In genomic region chr20:5315807-5316187, GRCh38 we compare ENCODE assay signal across 27 cellular contexts. TPM values are rescaled to one million over a fixed set of nuclear protein-coding genes. Genes with fewer than 3 reads are reported as not detected.
DNase-seq lines count a peak whose midpoint lies in the region; ATAC-seq, FAIRE-seq and TF ChIP-seq lines count a peak whose summit lies in the region.
"Had no signal": no experiment of that assay in that cellular context is flagged by ENCODE, and none has a peak within 500 bp of the region (broad histone marks: within the 10 kb centered on the region; RNA-seq: fewer than 3 reads in every experiment).

No MANE protein-coding gene starts in this region.

- no peak overlapping the region for H2AFZ ChIP-seq in smooth muscle cell (ENCODE audit: low read depth)
- H2AFZ ChIP-seq: GM23248 had no signal

- DNase-seq in left ventricle myocardium inferior: no peak
- no peak for DNase-seq in cardiac septum (ENCODE audit: low spot score)
- peak; percentile 4 for DNase-seq in activated naive CD8-positive, alpha-beta T cell treated with anti-CD3 and anti-CD28 coated beads, Interleukin-2, amount 50 U/mL, for 24 hours
- DNase-seq in smooth muscle cell (lab: John Stamatoyannopoulos, UW; ENCODE audit: unreplicated experiment): no peak
- DNase-seq in GM19239 (ENCODE audit: insufficient read length, low spot score): no peak
- DNase-seq: activated CD4-positive, alpha-beta T cell treated with anti-CD3 and anti-CD28 coated beads for 4 hours; CD4-positive, CD25-positive, alpha-beta regulatory T cell; GM23248; heart left ventricle; NCI-H1092 treated with DMSO at 0.1 percent for 48 hours; NCI-H2081 treated with DMSO at 0.1 percent for 48 hours; stimulated activated naive CD4-positive, alpha-beta T cell; SW 1271; tibial artery had no signal

- TF ChIP-seq CTCF in left ventricle myocardium inferior (IDR thresholded peaks at IDR 0.05; ENCODE audit: borderline replicate concordance) (no peak), smooth muscle cell (IDR thresholded peaks at IDR 0.05; ENCODE audit: borderline replicate concordance, insufficient read depth, poor library complexity, severe bottlenecking) (no peak)

- no peaks in the 10 kb centered on the region for H3K79me2 ChIP-seq in smooth muscle cell (ENCODE audit: low read depth)

- no peaks in the 10 kb centered on the region for H3K36me3 Mint-ChIP-seq in activated naive CD8-positive, alpha-beta T cell treated with anti-CD3 and anti-CD28 coated beads, Interleukin-2, amount 50 U/mL, for 24 hours (ENCODE audit: low read depth)
- H3K36me3 Mint-ChIP-seq: activated naive CD8-positive, alpha-beta T cell; CD4-positive, CD25-positive, alpha-beta regulatory T cell had no signal

- H3K27ac ChIP-seq in left ventricle myocardium inferior (replicated peaks): no peak overlapping the region
- no peak overlapping the region for H3K27ac ChIP-seq in iPS-18a (ENCODE audit: low read length)
- no peak overlapping the region for H3K27ac ChIP-seq in smooth muscle cell (ENCODE audit: low read depth)
- H3K27ac ChIP-seq: GM23248, heart left ventricle, pancreas, tibial artery had no signal

- H3K4me3 ChIP-seq in left ventricle myocardium inferior: peak overlapping the region; percentile 53
- H3K4me3 ChIP-seq in iPS-18a (ENCODE audit: low read length): peak overlapping the region; percentile 82
- H3K4me3 ChIP-seq in smooth muscle cell: no peak overlapping the region
- H3K4me3 ChIP-seq: GM12878, GM23248, tibial artery had no signal

- no peaks in the 10 kb centered on the region for H3K36me3 ChIP-seq in left ventricle myocardium inferior
- H3K36me3 ChIP-seq in iPS-18a (ENCODE audit: control insufficient read depth, low read depth, low read length): no peaks in the 10 kb centered on the region
- no peaks in the 10 kb centered on the region for H3K36me3 ChIP-seq in smooth muscle cell (ENCODE audit: low read depth)
- H3K36me3 ChIP-seq: heart left ventricle, pancreas, tibial artery had no signal

- H3K4me2 ChIP-seq in smooth muscle cell: peak overlapping the region; percentile 83

- 3% methylated on average over 28 of the region's 28 CpGs for WGBS in smooth muscle cell (ENCODE audit: low lambda C conversion rate)

- H4K20me1 ChIP-seq in smooth muscle cell (ENCODE audit: low read depth): no peaks in the 10 kb centered on the region

- no peaks in the 10 kb centered on the region for H3F3A ChIP-seq in smooth muscle cell (ENCODE audit: low read depth)

- H3K4me1 ChIP-seq in left ventricle myocardium inferior: peaks cover 11% of the 10 kb centered on the region
- H3K4me1 ChIP-seq in iPS-18a (ENCODE audit: control insufficient read depth, low read depth, low read length): no peaks in the 10 kb centered on the region
- peaks cover 3% of the 10 kb centered on the region for H3K4me1 ChIP-seq in smooth muscle cell (ENCODE audit: low read depth)
- H3K4me1 ChIP-seq: pancreas had no signal

- H3K27ac Mint-ChIP-seq in activated naive CD8-positive, alpha-beta T cell treated with anti-CD3 and anti-CD28 coated beads, Interleukin-2, amount 50 U/mL, for 24 hours: no peak overlapping the region
- H3K27ac Mint-ChIP-seq: activated naive CD8-positive, alpha-beta T cell; activated T-helper 17 cell treated with anti-CD3 and anti-CD28 coated beads, Interleukin-2, amount 50 U/mL, for 72 hours; CD4-positive, CD25-positive, alpha-beta regulatory T cell had no signal

- H3K9me3 ChIP-seq in left ventricle myocardium inferior (replicated peaks) (no peaks in the 10 kb centered on the region), iPS-18a (ENCODE audit: control insufficient read depth, low read depth, low read length) (no peaks in the 10 kb centered on the region), smooth muscle cell (replicated peaks; ENCODE audit: low read depth) (no peaks in the 10 kb centered on the region)
- H3K9me3 ChIP-seq: heart left ventricle, pancreas had no signal

- H3K4me3 Mint-ChIP-seq in activated naive CD8-positive, alpha-beta T cell treated with anti-CD3 and anti-CD28 coated beads, Interleukin-2, amount 50 U/mL, for 24 hours: no peak overlapping the region
- H3K4me3 Mint-ChIP-seq: activated naive CD8-positive, alpha-beta T cell; activated T-helper 17 cell treated with anti-CD3 and anti-CD28 coated beads, Interleukin-2, amount 50 U/mL, for 72 hours; CD4-positive, CD25-positive, alpha-beta regulatory T cell had no signal

- no peak for FAIRE-seq in GM19239 (lab: Jason Lieb, UNC)
- FAIRE-seq: colon, endometrium, GM12878, HTR-8/SVneo, pancreas, TTC549 had no signal

- peak overlapping the region; percentile 45 for H3K9ac ChIP-seq in iPS-18a (ENCODE audit: low read length)
- no peak overlapping the region for H3K9ac ChIP-seq in smooth muscle cell (ENCODE audit: low read depth)
- H3K9ac ChIP-seq: GM23248 had no signal

- intact Hi-C loops in left ventricle myocardium inferior (cut with micrococcal nuclease): no loop called here
- intact Hi-C loops in cardiac septum (cut with DNase I): no loop called here

- no peak for ATAC-seq in activated naive CD8-positive, alpha-beta T cell treated with anti-CD3 and anti-CD28 coated beads, Interleukin-2, amount 50 U/mL, for 24 hours
- ATAC-seq in HG03432 (IDR thresholded peaks at IDR 0.05; ENCODE audit: unreplicated experiment) (no peak), HG03175 (IDR thresholded peaks at IDR 0.05; ENCODE audit: unreplicated experiment) (no peak)
- ATAC-seq: activated T-helper 17 cell treated with anti-CD3 and anti-CD28 coated beads, Interleukin-2, amount 50 U/mL, for 72 hours; GM12878 had no signal

- no peaks in the 10 kb centered on the region for H3K4me1 Mint-ChIP-seq in activated naive CD8-positive, alpha-beta T cell treated with anti-CD3 and anti-CD28 coated beads, Interleukin-2, amount 50 U/mL, for 24 hours
- H3K4me1 Mint-ChIP-seq: activated T-helper 17 cell treated with anti-CD3 and anti-CD28 coated beads, Interleukin-2, amount 50 U/mL, for 72 hours; CD4-positive, CD25-positive, alpha-beta regulatory T cell had no signal

- no peaks in the 10 kb centered on the region for H3K9me3 Mint-ChIP-seq in activated naive CD8-positive, alpha-beta T cell treated with anti-CD3 and anti-CD28 coated beads, Interleukin-2, amount 50 U/mL, for 24 hours

- H3K27me3 Mint-ChIP-seq in activated naive CD8-positive, alpha-beta T cell treated with anti-CD3 and anti-CD28 coated beads, Interleukin-2, amount 50 U/mL, for 24 hours: peaks cover 60% of the 10 kb centered on the region

- H3K27me3 ChIP-seq in left ventricle myocardium inferior (ENCODE audit: low read depth) (peaks cover 82% of the 10 kb centered on the region), iPS-18a (ENCODE audit: control insufficient read depth, insufficient read depth, low read length) (peaks cover 54% of the 10 kb centered on the region), smooth muscle cell (ENCODE audit: low read depth) (peaks cover 71% of the 10 kb centered on the region)

RNA-seq across cellular contexts. Expression of gene PROKR2, which starts 1.0 kb away (rescaled TPM):
- total RNA-seq in left ventricle myocardium inferior (not detected), cardiac septum (not detected), smooth muscle cell (not detected in 2 replicates)
- not detected in 2 replicates for polyA plus RNA-seq in smooth muscle cell
- total RNA-seq: activated T-helper 17 cell treated with anti-CD3 and anti-CD28 coated beads, Interleukin-2, amount 50 U/mL, for 72 hours; CD4-positive, CD25-positive, alpha-beta regulatory T cell; GM12878; GM23248; heart left ventricle; kidney epithelial cell; lung microvascular endothelial cell; pancreas had no signal
- polyA plus RNA-seq: CD4-positive, CD25-positive, alpha-beta regulatory T cell; GM12878; GM23248; heart left ventricle; pancreas had no signal
